ENCODE assay signal across 24 cellular contexts in genomic region chr22:36755316-36755715, GRCh38. TPM values are rescaled to one million over a fixed set of nuclear protein-coding genes. Genes with fewer than 3 reads are reported as not detected.
"Had no signal": no experiment of that assay in that cellular context is flagged by ENCODE, and none has a peak within 500 bp of the region (broad histone marks: within the 10 kb centered on the region; RNA-seq: fewer than 3 reads in every experiment).

No MANE protein-coding gene starts in this region.

- H3K4me2 ChIP-seq: hepatocyte had no signal

- FAIRE-seq: colon had no signal

- H3K9me3 ChIP-seq: esophagus squamous epithelium, neutrophil, thyroid gland, upper lobe of left lung, vagina had no signal

- H3K36me3 ChIP-seq: esophagus squamous epithelium, thyroid gland, upper lobe of left lung, vagina had no signal

- H3K27ac Mint-ChIP-seq: dendritic cell treated with granulocyte-macrophage colony-stimulating factor and Interleukin-4, amounts not matched to agents 40 ng/mL and 50 ng/mL, for 4 days; effector memory CD8-positive, alpha-beta T cell had no signal

- H3K4me1 ChIP-seq: vagina had no signal

- H2AFZ ChIP-seq: hepatocyte had no signal

- DNase-seq: effector memory CD8-positive, alpha-beta T cell; esophagus squamous epithelium; foreskin fibroblast; left colon; left ventricle myocardium superior; mesendoderm; naive B cell; stimulated activated CD4-positive, alpha-beta T cell treated with anti-CD3 and anti-CD28 coated beads, Interleukin-12 subunit alpha, Interleukin-12 subunit beta, amount 100 ng/mL, for 4 hours; stimulated activated CD4-positive, alpha-beta T cell treated with anti-CD3 and anti-CD28 coated beads, Interleukin-2, amount 100 ng/mL, for 48 hours; stimulated activated naive CD4-positive, alpha-beta T cell treated with Interleukin-2 at 50 U/mL for 16 hours; thyroid gland had no signal

- H3K4me3 ChIP-seq: esophagus squamous epithelium, hepatocyte, lung, skin epidermis, thyroid gland, upper lobe of left lung, vagina had no signal

- H3K27me3 ChIP-seq: thyroid gland, upper lobe of left lung, vagina had no signal

- H3K9me3 Mint-ChIP-seq: dendritic cell treated with granulocyte-macrophage colony-stimulating factor and Interleukin-4, amounts not matched to agents 40 ng/mL and 50 ng/mL, for 4 days; effector memory CD8-positive, alpha-beta T cell had no signal

- H3K27ac ChIP-seq: esophagus squamous epithelium, hepatocyte, neutrophil, skin epidermis, thyroid gland, upper lobe of left lung, vagina had no signal

- H3K4me3 Mint-ChIP-seq: dendritic cell treated with granulocyte-macrophage colony-stimulating factor and Interleukin-4, amounts not matched to agents 40 ng/mL and 50 ng/mL, for 4 days; effector memory CD8-positive, alpha-beta T cell; naive B cell had no signal

- H3K79me2 ChIP-seq: hepatocyte had no signal

- ATAC-seq: effector memory CD8-positive, alpha-beta T cell; left colon; left ventricle myocardium superior; sciatic nerve had no signal

RNA-seq across cellular contexts. Expression of gene CACNG2, which starts 51.8 kb away (rescaled TPM):
- total RNA-seq: epithelial cell of proximal tubule, esophagus squamous epithelium, hepatocyte, kidney epithelial cell, left colon, left ventricle myocardium superior, lung, osteoblast, pulmonary artery endothelial cell, sciatic nerve, thyroid gland, upper lobe of left lung, vagina had no signal
- polyA plus RNA-seq: hepatocyte, lung had no signal
